ENCODE assay signal across 1 cellular context in genomic region chr1:31181515-31182343, GRCh38.
TF ChIP-seq lines count a peak whose summit lies in the region.

No MANE protein-coding gene starts in this region.

TF ChIP-seq in HepG2, 621 proteins besides CTCF, POLR2A, EP300 and RAD21 (continued from another document):
- TF ChIP-seq KIAA2018 (CRISPR knock-in tag; IDR thresholded peaks at IDR 0.05; ENCODE audit: borderline replicate concordance) (no peak), ZNF34 (CRISPR knock-in tag; IDR thresholded peaks at IDR 0.05; ENCODE audit: borderline replicate concordance) (no peak), KLF9 (CRISPR knock-in tag; IDR thresholded peaks at IDR 0.05; ENCODE audit: low read depth) (no peak), TRIM22 (IDR thresholded peaks at IDR 0.05) (no peak), ATF7-NPFF (CRISPR knock-in tag; IDR thresholded peaks at IDR 0.05; ENCODE audit: low read depth) (peak; percentile 40), HES4 (CRISPR knock-in tag; IDR thresholded peaks at IDR 0.05; ENCODE audit: borderline replicate concordance) (peak; percentile 47; the same call in 1 of the 2 replicates), HNRNPUL1 (IDR thresholded peaks at IDR 0.05; ENCODE audit: low read depth, low read length) (no peak), ZNF598 (CRISPR knock-in tag; IDR thresholded peaks at IDR 0.05; ENCODE audit: borderline replicate concordance) (no peak), GFI1 (CRISPR knock-in tag; IDR thresholded peaks at IDR 0.05; ENCODE audit: borderline replicate concordance) (no peak), CBFB (CRISPR knock-in tag; IDR thresholded peaks at IDR 0.05) (peak; percentile 53; the same call in 1 of the 2 replicates), ZBTB46 (CRISPR knock-in tag; IDR thresholded peaks at IDR 0.05; ENCODE audit: borderline replicate concordance) (no peak), ETV5 (CRISPR knock-in tag; IDR thresholded peaks at IDR 0.05; ENCODE audit: borderline replicate concordance) (no peak), ZNF674 (CRISPR knock-in tag; IDR thresholded peaks at IDR 0.05; ENCODE audit: low read depth) (no peak), KMT2A (CRISPR knock-in tag; IDR thresholded peaks at IDR 0.05) (no peak), ZNF547 (CRISPR knock-in tag; IDR thresholded peaks at IDR 0.05) (no peak), ZNF281 (CRISPR knock-in tag; IDR thresholded peaks at IDR 0.05; ENCODE audit: borderline replicate concordance) (no peak), SETDB1 (CRISPR knock-in tag; IDR thresholded peaks at IDR 0.05; ENCODE audit: borderline replicate concordance) (no peak), HNF1A (IDR thresholded peaks at IDR 0.05; ENCODE audit: low read depth) (no peak), HNF1A (CRISPR knock-in tag; IDR thresholded peaks at IDR 0.05; ENCODE audit: borderline replicate concordance) (no peak), XBP1 (CRISPR knock-in tag; IDR thresholded peaks at IDR 0.05) (no peak)
